In genomic region chr15:78437107-78437761, GRCh38 we compare ENCODE assay signal across 8 cellular contexts. TPM values are rescaled to one million over a fixed set of nuclear protein-coding genes. Genes with fewer than 3 reads are reported as not detected.
DNase-seq lines count a peak whose midpoint lies in the region; ATAC-seq and TF ChIP-seq lines count a peak whose summit lies in the region.

No MANE protein-coding gene starts in this region.

- H3K27ac Mint-ChIP-seq in naive B cell = peak overlapping the region; percentile 77 to 97 (median 92)

- no peaks in the 10 kb centered on the region for H3K27me3 Mint-ChIP-seq in activated T-cell treated with anti-CD3 and anti-CD28 coated beads, Interleukin-2, amount 50 U/mL, for 4 hours (ENCODE audit: low read depth)
- peaks cover 0 to 10% (median 0%) of the 10 kb centered on the region in 3 donors for H3K27me3 Mint-ChIP-seq in naive B cell

- TF ChIP-seq POLR2A in NB4 (IDR thresholded peaks at IDR 0.05; ENCODE audit: extremely low read depth, insufficient read length) = no peak

- peaks cover 9% of the 10 kb centered on the region for H3K36me3 Mint-ChIP-seq in activated T-cell treated with anti-CD3 and anti-CD28 coated beads, Interleukin-2, amount 50 U/mL, for 4 hours (ENCODE audit: insufficient read depth)
- no peaks in the 10 kb centered on the region for H3K36me3 Mint-ChIP-seq in naive B cell

- no peaks in the 10 kb centered on the region for H3K9me3 Mint-ChIP-seq in activated T-cell treated with anti-CD3 and anti-CD28 coated beads, Interleukin-2, amount 50 U/mL, for 4 hours
- peaks cover 0 to 11% (median 5%) of the 10 kb centered on the region in 7 donors for H3K9me3 Mint-ChIP-seq in naive B cell

- H3K9ac ChIP-seq in colonic mucosa (ENCODE audit: low read depth in 2 of 2, low read length in 2 of 2) = peak overlapping the region; percentile 60 to 94

- H3K36me3 ChIP-seq in colonic mucosa = peaks cover 9% of the 10 kb centered on the region

- no peak for DNase-seq in activated T-cell treated with anti-CD3 and anti-CD28 coated beads, Interleukin-2, amount 50 U/mL, for 4 hours
- DNase-seq in activated T-cell treated with anti-CD3 and anti-CD28 coated beads, Interleukin-2, amount 50 U/mL, for 1 hour = no peak
- DNase-seq in NB4 (ENCODE audit: low read depth) = no peak
- DNase-seq in colonic mucosa = no peak
- DNase-seq in naive B cell = no peak
- no peak for DNase-seq in stimulated activated CD4-positive, alpha-beta T cell treated with anti-CD3 and anti-CD28 coated beads, Interleukin-2, amount 100 ng/mL, for 48 hours

- H3K4me3 ChIP-seq in NB4 (ENCODE audit: low read depth, low read length) (peak overlapping the region; percentile 87), colonic mucosa (peak overlapping the region; percentile 98)

- ATAC-seq in activated T-cell treated with anti-CD3 and anti-CD28 coated beads, Interleukin-2, amount 50 U/mL, for 4 hours = peak; percentile 27 to 32
- ATAC-seq in naive B cell (ENCODE audit: low read depth in 2 of 2) (no peak), GM19452 (IDR thresholded peaks at IDR 0.05; ENCODE audit: unreplicated experiment) (no peak), GM21515 (IDR thresholded peaks at IDR 0.05; ENCODE audit: unreplicated experiment) (no peak)

- peaks cover 11% of the 10 kb centered on the region for H3K4me1 ChIP-seq in colonic mucosa

- peak overlapping the region; percentile 93 for H3K27ac ChIP-seq in colonic mucosa

- no peaks in the 10 kb centered on the region for H3K9me3 ChIP-seq in colonic mucosa

- intact Hi-C loops in colonic mucosa (cut with DNase I) = no loop called here

- TF ChIP-seq CTCF in NB4 (IDR thresholded peaks at IDR 0.05; ENCODE audit: low read depth, low read length) = no peak
- TF ChIP-seq CTCF in colonic mucosa (IDR thresholded peaks at IDR 0.05) = no peak

- H3K4me3 Mint-ChIP-seq in activated T-cell treated with anti-CD3 and anti-CD28 coated beads, Interleukin-2, amount 50 U/mL, for 4 hours = peak overlapping the region; percentile 91
- H3K4me3 Mint-ChIP-seq in naive B cell = peak overlapping the region; percentile 90 to 99 (median 97)

- no peaks in the 10 kb centered on the region for H3K27me3 ChIP-seq in colonic mucosa

- H3K4me1 Mint-ChIP-seq in activated T-cell treated with anti-CD3 and anti-CD28 coated beads, Interleukin-2, amount 50 U/mL, for 4 hours (ENCODE audit: low read depth) = peaks cover 37% of the 10 kb centered on the region
- peaks cover 24 to 35% (median 26%) of the 10 kb centered on the region in 3 donors for H3K4me1 Mint-ChIP-seq in naive B cell

RNA-seq across cellular contexts. Expression of gene IREB2, which starts 0.8 kb away (rescaled TPM):
- total RNA-seq in activated T-cell treated with anti-CD3 and anti-CD28 coated beads, Interleukin-2, amount 50 U/mL, for 4 hours = 10 to 100 TPM; 56.1 to 72.7 (median 64.1) TPM
- 10 to 100 TPM; 52.4 to 59.9 TPM for total RNA-seq in colonic mucosa
- 10 to 100 TPM; 14.6 to 19.8 (median 16.6) TPM for polyA plus RNA-seq in naive B cell (ENCODE audit: low read depth in 6 of 6)

Comparison
In these comparisons a context has a peak if more than half of its experiments do, and no peak if none do; other contexts are left out.
1. ATAC-seq: peak in activated T-cell treated with anti-CD3 and anti-CD28 coated beads, Interleukin-2, amount 50 U/mL, for 4 hours (2 of 2); none in naive B cell (0 of 2), GM19452 (single experiment) and GM21515 (single experiment).